In the genomic region with DNA sequence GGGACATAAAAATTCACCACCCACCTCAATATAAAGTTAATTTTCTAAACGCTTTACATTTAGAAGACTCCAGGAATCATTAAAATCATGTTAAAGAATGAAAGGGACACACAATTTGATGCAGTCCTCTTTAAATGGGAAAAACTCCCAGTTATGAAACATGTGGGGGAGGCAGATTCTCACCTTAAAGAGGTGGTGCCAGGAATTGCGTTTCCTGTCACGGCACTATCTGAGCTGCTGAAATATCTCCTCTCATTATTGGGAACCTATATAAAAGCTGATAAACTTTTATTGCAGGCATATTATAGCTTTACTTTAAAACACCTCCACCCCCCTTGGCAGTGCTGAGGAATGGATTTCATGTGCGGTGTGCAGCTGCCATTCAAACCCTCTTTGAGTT, we compare ENCODE assay signal across 4 cellular contexts.
"Had no signal": no experiment of that assay in that cellular context is flagged by ENCODE, and none has a peak within 500 bp of the region (broad histone marks: within the 10 kb centered on the region; RNA-seq: fewer than 3 reads in every experiment).

No MANE protein-coding gene starts in this region.

- DNase-seq: GM23248, GOT3, HCEC 1CT, HFFc6 had no signal
